Comparison of ENCODE assay signal across 8 cellular contexts in genomic region chr6:2764610-2765165, GRCh38. TPM values are rescaled to one million over a fixed set of nuclear protein-coding genes. Genes with fewer than 3 reads are reported as not detected.
A peak's percentile ranks its signal among the peaks of the same experiment; 100 is the strongest.
DNase-seq lines count a peak whose midpoint lies in the region; ATAC-seq and TF ChIP-seq lines count a peak whose summit lies in the region.

No MANE protein-coding gene starts in this region.

- peak overlapping the region; percentile 70 for H3K9ac ChIP-seq in ES-I3 (ENCODE audit: low read depth, low read length)
- peak overlapping the region; percentile 71 for H3K9ac ChIP-seq in Karpas-422 (ENCODE audit: low read length)

- no peak for TF ChIP-seq CTCF in uterus (IDR thresholded peaks at IDR 0.05)

- H3K36me3 Mint-ChIP-seq in activated naive CD4-positive, alpha-beta T cell treated with anti-CD3 and anti-CD28 coated beads, Interleukin-2, amount 50 U/mL, for 72 hours, result peaks cover 20% of the 10 kb centered on the region in 2 donors

- DNase-seq in Karpas-422 (peak; percentile 91), SJSA1 (ENCODE audit: low read depth in 1 of 2, low spot score in 2 of 2) (no peak), Right ventricle myocardium superior (peak; percentile 69), pons (ENCODE audit: low spot score) (peak; percentile 84), uterus (peak; percentile 46 to 52)
- DNase-seq in activated naive CD4-positive, alpha-beta T cell treated with anti-CD3 and anti-CD28 coated beads, Interleukin-2, amount 50 U/mL, for 72 hours (ENCODE audit: low spot score in 2 of 2), result peak in 1 of 2 donors; percentile 57

- no peaks in the 10 kb centered on the region for H3K9me2 ChIP-seq in Karpas-422 (replicated peaks; ENCODE audit: insufficient read depth, low read length)

- H3K27me3 ChIP-seq in Karpas-422 (ENCODE audit: low read length) (no peaks in the 10 kb centered on the region), SJSA1 (replicated peaks) (no peaks in the 10 kb centered on the region), uterus (no peaks in the 10 kb centered on the region)

- H3K36me3 ChIP-seq in ES-I3 (ENCODE audit: insufficient read depth, low read length) (no peaks in the 10 kb centered on the region), Karpas-422 (ENCODE audit: insufficient read depth, low read length) (peaks cover 14% of the 10 kb centered on the region; the same call in 1 of the 2 replicates), SJSA1 (peaks cover 36% of the 10 kb centered on the region), uterus (no peaks in the 10 kb centered on the region)

- intact Hi-C loops in Right ventricle myocardium superior (cut with DNase I), result no loop called here
- intact Hi-C loops in uterus (cut with DNase I; ENCODE audit: low total_unique reads), result no loop called here

- peaks cover 10% of the 10 kb centered on the region for H3K4me1 ChIP-seq in ES-I3 (ENCODE audit: insufficient read depth, low read length)
- H3K4me1 ChIP-seq in Karpas-422 (ENCODE audit: low read length), result peaks cover 32% of the 10 kb centered on the region
- H3K4me1 ChIP-seq in SJSA1 (replicated peaks), result peaks cover 35% of the 10 kb centered on the region
- H3K4me1 ChIP-seq in uterus, result peaks cover 0 to 4% of the 10 kb centered on the region in 2 donors

- TF ChIP-seq POLR2A in uterus (IDR thresholded peaks at IDR 0.05), result no peak

- H3K79me2 ChIP-seq in Karpas-422 (ENCODE audit: low read length), result peaks cover 42% of the 10 kb centered on the region

- ATAC-seq in GM21737 (IDR thresholded peaks at IDR 0.05; ENCODE audit: unreplicated experiment) (peak; percentile 52), Right ventricle myocardium superior (ENCODE audit: poor library complexity) (peak; percentile 88)
- ATAC-seq in activated naive CD4-positive, alpha-beta T cell treated with anti-CD3 and anti-CD28 coated beads, Interleukin-2, amount 50 U/mL, for 72 hours, result peak; percentile 74 to 80

- H4K20me1 ChIP-seq in Karpas-422 (ENCODE audit: insufficient read depth, low read depth, low read length), result peaks cover 31% of the 10 kb centered on the region

- H3K27ac ChIP-seq in Karpas-422 (ENCODE audit: low read length) (peak overlapping the region; percentile 65), SJSA1 (peak overlapping the region; percentile 92), uterus (peak overlapping the region; percentile 82 to 83)

- peak overlapping the region; percentile 75 for H3K4me2 ChIP-seq in Karpas-422 (ENCODE audit: low read depth, low read length, poor library complexity, severe bottlenecking)

- H2AFZ ChIP-seq in Karpas-422 (ENCODE audit: low read length), result peak overlapping the region; percentile 84

- H3K4me3 ChIP-seq in Karpas-422 (ENCODE audit: low read length), result peak overlapping the region; percentile 62
- H3K4me3 ChIP-seq in SJSA1, result peak overlapping the region; percentile 98
- peak overlapping the region; percentile 37 to 42 for H3K4me3 ChIP-seq in uterus

- H3K9me3 ChIP-seq in ES-I3 (ENCODE audit: control insufficient read depth, insufficient read depth, low read length) (no peaks in the 10 kb centered on the region), Karpas-422 (ENCODE audit: low read length) (no peaks in the 10 kb centered on the region), SJSA1 (replicated peaks) (peaks cover 5% of the 10 kb centered on the region; the same call in 1 of the 2 replicates), uterus (no peaks in the 10 kb centered on the region)

- H3K9me3 Mint-ChIP-seq in activated naive CD4-positive, alpha-beta T cell treated with anti-CD3 and anti-CD28 coated beads, Interleukin-2, amount 50 U/mL, for 72 hours, result no peaks in the 10 kb centered on the region

- H3K27ac Mint-ChIP-seq in activated naive CD4-positive, alpha-beta T cell treated with anti-CD3 and anti-CD28 coated beads, Interleukin-2, amount 50 U/mL, for 72 hours, result peak overlapping the region; percentile 97 to 100

RNA-seq across cellular contexts. Expression of gene WRNIP1, which starts 0.5 kb away (rescaled TPM):
- 47.9 and 80.2 TPM in 2 replicates for total RNA-seq in Karpas-422 (2014; rRNA removed; shearing (Covaris generic); ENCODE audit: low replicate concordance)
- total RNA-seq in SJSA1 (2014; rRNA removed; shearing (Covaris generic)), result 122 and 130 TPM in 2 replicates
- total RNA-seq in activated naive CD4-positive, alpha-beta T cell treated with anti-CD3 and anti-CD28 coated beads, Interleukin-2, amount 50 U/mL, for 72 hours, result 10 to 100 TPM; 25.7 to 43.5 TPM
- total RNA-seq in Right ventricle myocardium superior, result 39.8 TPM
- total RNA-seq in uterus, result 10 to 100 TPM; 34.1 to 50.5 (median 41.7) TPM

RNA-seq across cellular contexts. Expression of gene MYLK4, which starts 14.0 kb away (rescaled TPM):
- total RNA-seq in Karpas-422 (2014; rRNA removed; shearing (Covaris generic); ENCODE audit: low replicate concordance), result 0.07 and 0.78 TPM in 2 replicates
- total RNA-seq in SJSA1 (2014; rRNA removed; shearing (Covaris generic)), result 0.26 TPM in 1 of 2 replicates, not detected in the other
- under 1 TPM in 1 of 2 donors, not detected in 1; 0.33 TPM for total RNA-seq in activated naive CD4-positive, alpha-beta T cell treated with anti-CD3 and anti-CD28 coated beads, Interleukin-2, amount 50 U/mL, for 72 hours
- total RNA-seq in Right ventricle myocardium superior, result 1.4 TPM
- 1 to 10 TPM; 1.2 to 6.4 (median 1.3) TPM for total RNA-seq in uterus

Comparison
In these comparisons a context has a peak if more than half of its experiments do, and no peak if none do; other contexts are left out.
1. DNase-seq: peak in Karpas-422 (single experiment), Right ventricle myocardium superior (single experiment), pons (single experiment) and uterus (2 of 2); none in SJSA1 (0 of 2).
2. H3K4me3 ChIP-seq: peak in every context shown above with its lines; median percentile 98 in SJSA1; 62 in Karpas-422; 40 in uterus.
3. Peak in every context shown above with its lines, with median percentiles within 50 percentile points of each other: ATAC-seq and H3K27ac ChIP-seq.